ENCODE assay signal across 26 cellular contexts in genomic region chr16:82758406-82758805, GRCh38.
"Had no signal": no experiment of that assay in that cellular context is flagged by ENCODE, and none has a peak within 500 bp of the region (broad histone marks: within the 10 kb centered on the region; RNA-seq: fewer than 3 reads in every experiment).

No MANE protein-coding gene starts in this region.

- ATAC-seq: natural killer cell; right lobe of liver; stimulated activated memory B cell treated with anti-CD40 and anti-IgM and Interleukin-4, amounts not matched to agents 10 μg/mL and 1 μg/mL and 100 μg/mL, for 72 hours; stimulated activated naive CD8-positive, alpha-beta T cell treated with anti-CD3 and anti-CD28 coated beads, Interleukin-15, amount 100 ng/mL, for 72 hours had no signal

- FAIRE-seq: urothelium cell line had no signal

- H3K4me2 ChIP-seq: neural progenitor cell, smooth muscle cell had no signal

- H3K9me3 Mint-ChIP-seq: mesothelial cell of epicardium; nephron progenitor cell; neural progenitor cell; stimulated activated memory B cell treated with anti-CD40 and anti-IgM and Interleukin-4, amounts not matched to agents 10 μg/mL and 1 μg/mL and 100 μg/mL, for 72 hours; stimulated activated naive CD8-positive, alpha-beta T cell treated with anti-CD3 and anti-CD28 coated beads, Interleukin-15, amount 100 ng/mL, for 72 hours had no signal

- H3K27me3 ChIP-seq: neural progenitor cell, ovary, right atrium auricular region, right lobe of liver, thyroid gland, transverse colon, upper lobe of left lung had no signal

- H3K27ac Mint-ChIP-seq: mesothelial cell of epicardium; natural killer cell; nephron progenitor cell; neural progenitor cell; progenitor cell of endocrine pancreas; stimulated activated memory B cell treated with anti-CD40 and anti-IgM and Interleukin-4, amounts not matched to agents 10 μg/mL and 1 μg/mL and 100 μg/mL, for 72 hours; stimulated activated naive CD8-positive, alpha-beta T cell treated with anti-CD3 and anti-CD28 coated beads, Interleukin-15, amount 100 ng/mL, for 72 hours had no signal

- H3K36me3 ChIP-seq: left ventricle myocardium inferior, neural progenitor cell, ovary, right atrium auricular region, right lobe of liver, thyroid gland, transverse colon, upper lobe of left lung had no signal

- H3K27me3 Mint-ChIP-seq: naive B cell; progenitor cell of endocrine pancreas; stimulated activated memory B cell treated with anti-CD40 and anti-IgM and Interleukin-4, amounts not matched to agents 10 μg/mL and 1 μg/mL and 100 μg/mL, for 72 hours; stimulated activated naive CD8-positive, alpha-beta T cell treated with anti-CD3 and anti-CD28 coated beads, Interleukin-15, amount 100 ng/mL, for 72 hours had no signal

- H3K27ac ChIP-seq: left ventricle myocardium inferior, neural progenitor cell, ovary, right atrium auricular region, right lobe of liver, thyroid gland, transverse colon, upper lobe of left lung had no signal

- H3K36me3 Mint-ChIP-seq: mesothelial cell of epicardium; naive B cell; natural killer cell; neural progenitor cell; stimulated activated memory B cell treated with anti-CD40 and anti-IgM and Interleukin-4, amounts not matched to agents 10 μg/mL and 1 μg/mL and 100 μg/mL, for 72 hours had no signal

- H2AFZ ChIP-seq: neural progenitor cell had no signal

- H3K9me3 ChIP-seq: left ventricle myocardium inferior, ovary, right atrium auricular region, right lobe of liver, thyroid gland, transverse colon, upper lobe of left lung had no signal

- DNase-seq: hippocampal formation; islet precursor cell; left ventricle myocardium inferior; naive B cell; natural killer cell; nephron progenitor cell; ovary; right lobe of liver; stimulated activated CD4-positive, alpha-beta T cell treated with anti-CD3 and anti-CD28 coated beads, Interleukin-1b, Interleukin-23, amount 100 ng/mL, for 48 hours; stimulated activated CD4-positive, alpha-beta T cell treated with anti-CD3 and anti-CD28 coated beads, Interleukin-2, amount 100 ng/mL, for 48 hours; stimulated activated CD4-positive, alpha-beta T cell treated with anti-CD3 and anti-CD28 coated beads, Interleukin-4, amount 100 ng/mL, for 4 hours; stimulated activated CD8-positive, alpha-beta memory T cell treated with anti-CD3 and anti-CD28 coated beads, Interleukin-4, amount 100 ng/mL, for 48 hours; stimulated activated naive CD4-positive, alpha-beta T cell treated with Interleukin-2 at 50 U/mL for 16 hours; stimulated activated naive CD8-positive, alpha-beta T cell treated with anti-CD3 and anti-CD28 coated beads, Interleukin-15, amount 100 ng/mL, for 72 hours; substantia nigra; thyroid gland; transverse colon had no signal

- H3K9ac ChIP-seq: neural progenitor cell had no signal

- H3K4me1 Mint-ChIP-seq: mesothelial cell of epicardium, nephron progenitor cell had no signal

- H3K4me3 ChIP-seq: left ventricle myocardium inferior, lung, neural progenitor cell, ovary, right atrium auricular region, right lobe of liver, smooth muscle cell, thyroid gland, transverse colon, upper lobe of left lung had no signal

- H3K4me3 Mint-ChIP-seq: mesothelial cell of epicardium; naive B cell; natural killer cell; nephron progenitor cell; neural progenitor cell; stimulated activated memory B cell treated with anti-CD40 and anti-IgM and Interleukin-4, amounts not matched to agents 10 μg/mL and 1 μg/mL and 100 μg/mL, for 72 hours; stimulated activated naive CD8-positive, alpha-beta T cell treated with anti-CD3 and anti-CD28 coated beads, Interleukin-15, amount 100 ng/mL, for 72 hours had no signal
